In genomic region chr5:91885291-91886265, GRCh38 we compare ENCODE assay signal across 1 cellular context.
TF ChIP-seq lines count a peak whose summit lies in the region.

No MANE protein-coding gene starts in this region.

TF ChIP-seq in GM23338, 12 proteins besides CTCF, POLR2A, EP300 and RAD21 (continued from another document):
- no peak for TF ChIP-seq ZNF462 (CRISPR knock-in tag; IDR thresholded peaks at IDR 0.05)
- no peak for TF ChIP-seq POLR2AphosphoS5 (IDR thresholded peaks at IDR 0.05; ENCODE audit: low read depth)
- TF ChIP-seq NANOG (IDR thresholded peaks at IDR 0.05; ENCODE audit: borderline replicate concordance): no peak
- no peak for TF ChIP-seq EZH2phosphoT487 (IDR thresholded peaks at IDR 0.05; ENCODE audit: unreplicated experiment)
- TF ChIP-seq ZNF114 (CRISPR knock-in tag; IDR thresholded peaks at IDR 0.05): no peak
